In genomic region chr9:100731038-100731556, GRCh38 we compare ENCODE assay signal across 7 cellular contexts.
"Had no signal": no experiment of that assay in that cellular context is flagged by ENCODE, and none has a peak within 500 bp of the region (broad histone marks: within the 10 kb centered on the region; RNA-seq: fewer than 3 reads in every experiment).

No MANE protein-coding gene starts in this region.

- H3K4me2 ChIP-seq: GM23338 had no signal

- DNase-seq: H7, HCEC 1CT, KBM-7 had no signal

- FAIRE-seq: HepG2 had no signal

- H3K4me1 Mint-ChIP-seq: IgD-negative memory B cell had no signal

- ATAC-seq: GM23338, HepG2 had no signal

- H2AFZ ChIP-seq: GM23338 had no signal

- H3K27me3 Mint-ChIP-seq: IgD-negative memory B cell had no signal

- H3K27ac ChIP-seq: HL-60 had no signal

- H3K27ac Mint-ChIP-seq: GM23338, IgD-negative memory B cell had no signal

- H3K4me3 ChIP-seq: GM23338 had no signal

- H3K36me3 Mint-ChIP-seq: IgD-negative memory B cell had no signal

- H3K4me3 Mint-ChIP-seq: GM23338, IgD-negative memory B cell had no signal
